In the genomic region with DNA sequence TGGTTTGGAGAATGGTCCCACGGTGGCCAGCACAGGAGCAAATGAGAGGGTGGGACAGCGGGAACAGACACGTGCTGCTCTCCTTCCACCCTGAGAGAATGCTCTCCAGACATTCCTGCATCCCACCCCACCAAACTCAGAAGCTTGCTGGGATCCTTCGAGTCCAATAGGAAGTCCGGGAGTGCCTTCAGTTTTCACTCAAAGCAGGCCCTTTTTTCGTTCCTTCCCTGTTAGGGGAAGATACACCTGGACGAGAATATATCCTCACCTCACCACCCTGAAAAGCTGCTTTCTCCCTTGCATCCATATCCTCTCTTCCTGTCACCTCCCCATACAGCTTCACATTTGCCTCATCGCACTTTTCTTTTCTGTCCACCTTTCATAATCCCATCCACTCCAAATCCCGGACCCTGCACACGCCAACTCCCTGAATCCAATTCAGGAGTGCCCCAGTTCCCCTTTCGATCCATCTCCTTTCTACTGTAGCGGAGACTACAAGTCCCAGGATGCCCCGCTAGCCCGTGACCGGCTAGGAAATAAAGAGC, we compare ENCODE assay signal across 8 cellular contexts. TPM values are rescaled to one million over a fixed set of nuclear protein-coding genes. Genes with fewer than 3 reads are reported as not detected.
DNase-seq lines count a peak whose midpoint lies in the region; ATAC-seq and TF ChIP-seq lines count a peak whose summit lies in the region.

No MANE protein-coding gene starts in this region.

- peak overlapping the region; percentile 99 for H3K27ac ChIP-seq in temporal lobe (ENCODE audit: low read depth, low read length)

- peak overlapping the region; percentile 95 for H3K4me3 ChIP-seq in iPS-15b (ENCODE audit: low read depth, low read length)

- no peaks in the 10 kb centered on the region for H3K9me3 Mint-ChIP-seq in activated CD4-positive, alpha-beta T cell treated with anti-CD3 and anti-CD28 coated beads, Interleukin-2, amount 10 ng/mL, durations not matched to agents 24 days and 14 days
- H3K9me3 Mint-ChIP-seq in WTC11, result no peaks in the 10 kb centered on the region

- no peak for ATAC-seq in WTC11
- ATAC-seq in GM19452 (IDR thresholded peaks at IDR 0.05; ENCODE audit: unreplicated experiment), result no peak
- no peak for ATAC-seq in HG02642 (IDR thresholded peaks at IDR 0.05; ENCODE audit: poor library complexity, unreplicated experiment)

- peak overlapping the region; percentile 94 for H3K27ac Mint-ChIP-seq in activated CD4-positive, alpha-beta T cell treated with anti-CD3 and anti-CD28 coated beads, Interleukin-2, amount 10 ng/mL, durations not matched to agents 24 days and 14 days
- peak overlapping the region; percentile 95 for H3K27ac Mint-ChIP-seq in WTC11

- intact Hi-C loops in activated CD4-positive, alpha-beta T cell treated with anti-CD3 and anti-CD28 coated beads, Interleukin-2, amount 10 ng/mL, durations not matched to agents 24 days and 14 days (cut with micrococcal nuclease), result loop anchor here (1.0 to 10.0 kb wide), 7 partner anchors 113 to 761 kb away; partner anchors contain the start of genes CHD8, HNRNPC, PARP2 and RNASE4

- CTCF ChIA-PET in WTC11 (lab: Charles Lee), result interaction anchor here (0.6 to 8.6 kb wide), 12 partner anchors 9 to 446 kb away, joined by 3 to 321 read pairs (median 7); partner anchors contain the start of gene ARHGEF40

- H3K4me1 ChIP-seq in iPS-15b (ENCODE audit: control insufficient read depth, insufficient read depth, low read length), result peaks cover 31% of the 10 kb centered on the region

- peak overlapping the region; percentile 99 for H3K9ac ChIP-seq in iPS-15b (ENCODE audit: low read depth, low read length)

- H3K4me3 Mint-ChIP-seq in activated CD4-positive, alpha-beta T cell treated with anti-CD3 and anti-CD28 coated beads, Interleukin-2, amount 10 ng/mL, durations not matched to agents 24 days and 14 days, result peak overlapping the region; percentile 93
- peak overlapping the region; percentile 93 for H3K4me3 Mint-ChIP-seq in WTC11

- H3K36me3 ChIP-seq in iPS-15b (ENCODE audit: control insufficient read depth, insufficient read depth, low read length), result no peaks in the 10 kb centered on the region

- H3K36me3 Mint-ChIP-seq in activated CD4-positive, alpha-beta T cell treated with anti-CD3 and anti-CD28 coated beads, Interleukin-2, amount 10 ng/mL, durations not matched to agents 24 days and 14 days (ENCODE audit: low read depth), result no peaks in the 10 kb centered on the region
- H3K36me3 Mint-ChIP-seq in WTC11, result no peaks in the 10 kb centered on the region

- no peaks in the 10 kb centered on the region for H3K27me3 ChIP-seq in iPS-15b (ENCODE audit: control insufficient read depth, insufficient read depth, low read length)

- POLR2A ChIA-PET in WTC11 (lab: Charles Lee), result interaction anchor here (0.5 to 3.9 kb wide), 8 partner anchors 9 to 64 kb away, joined by 3 to 40 read pairs (median 4); partner anchors contain the start of gene ARHGEF40

- TF ChIP-seq CTCF in WTC11 (IDR thresholded peaks at IDR 0.05), result no peak

- peaks cover 36% of the 10 kb centered on the region for H3K4me1 Mint-ChIP-seq in activated CD4-positive, alpha-beta T cell treated with anti-CD3 and anti-CD28 coated beads, Interleukin-2, amount 10 ng/mL, durations not matched to agents 24 days and 14 days
- H3K4me1 Mint-ChIP-seq in WTC11, result peaks cover 70% of the 10 kb centered on the region

- no peaks in the 10 kb centered on the region for H3K9me3 ChIP-seq in iPS-15b (ENCODE audit: control insufficient read depth, insufficient read depth, low read length)

- no peak for DNase-seq in activated CD4-positive, alpha-beta T cell treated with anti-CD3 and anti-CD28 coated beads, Interleukin-2, amount 10 ng/mL, durations not matched to agents 24 days and 14 days
- DNase-seq in activated CD4-positive, alpha-beta T cell treated with anti-CD3 and anti-CD28 coated beads, Interleukin-2, amount 50 U/mL, for 4 hours, result no peak
- no peak for DNase-seq in WTC11 (ENCODE audit: low spot score)
- DNase-seq in cerebellar cortex (ENCODE audit: low spot score), result no peak

- H3K27me3 Mint-ChIP-seq in activated CD4-positive, alpha-beta T cell treated with anti-CD3 and anti-CD28 coated beads, Interleukin-2, amount 10 ng/mL, durations not matched to agents 24 days and 14 days, result peaks cover 11% of the 10 kb centered on the region
- no peaks in the 10 kb centered on the region for H3K27me3 Mint-ChIP-seq in WTC11 (ENCODE audit: low read depth)

TF ChIP-seq in WTC11, 78 proteins besides CTCF, POLR2A, EP300 and RAD21 (continues in another document):
- TF ChIP-seq NFE2L1 (CRISPR knock-in tag; IDR thresholded peaks at IDR 0.05), result no peak
- TF ChIP-seq ATF6 (CRISPR knock-in tag; IDR thresholded peaks at IDR 0.05), result no peak
- TF ChIP-seq, protein P1, sequence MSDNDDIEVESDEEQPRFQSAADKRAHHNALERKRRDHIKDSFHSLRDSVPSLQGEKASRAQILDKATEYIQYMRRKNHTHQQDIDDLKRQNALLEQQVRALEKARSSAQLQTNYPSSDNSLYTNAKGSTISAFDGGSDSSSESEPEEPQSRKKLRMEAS (CRISPR knock-in tag; IDR thresholded peaks at IDR 0.05), result no peak
- TF ChIP-seq ZMAT4 (CRISPR knock-in tag; IDR thresholded peaks at IDR 0.05), result no peak
- TF ChIP-seq IRF2 (CRISPR knock-in tag; IDR thresholded peaks at IDR 0.05; ENCODE audit: borderline replicate concordance, low read depth), result no peak
- TF ChIP-seq, protein P2, sequence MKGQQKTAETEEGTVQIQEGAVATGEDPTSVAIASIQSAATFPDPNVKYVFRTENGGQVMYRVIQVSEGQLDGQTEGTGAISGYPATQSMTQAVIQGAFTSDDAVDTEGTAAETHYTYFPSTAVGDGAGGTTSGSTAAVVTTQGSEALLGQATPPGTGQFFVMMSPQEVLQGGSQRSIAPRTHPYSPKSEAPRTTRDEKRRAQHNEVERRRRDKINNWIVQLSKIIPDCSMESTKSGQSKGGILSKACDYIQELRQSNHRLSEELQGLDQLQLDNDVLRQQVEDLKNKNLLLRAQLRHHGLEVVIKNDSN (CRISPR knock-in tag; IDR thresholded peaks at IDR 0.05), result peak; percentile 59; the same call in 1 of the 2 replicates
- TF ChIP-seq ZSCAN18 (CRISPR knock-in tag; IDR thresholded peaks at IDR 0.05), result no peak
- TF ChIP-seq FOXP1 (CRISPR knock-in tag; IDR thresholded peaks at IDR 0.05; ENCODE audit: borderline replicate concordance), result no peak

RNA-seq across cellular contexts. Expression of gene TMEM253, which starts 2.4 kb away (rescaled TPM):
- total RNA-seq in activated CD4-positive, alpha-beta T cell treated with anti-CD3 and anti-CD28 coated beads, Interleukin-2, amount 10 ng/mL, durations not matched to agents 24 days and 14 days, result not detected in 2 replicates
- total RNA-seq in WTC11 (2021), result 1.7 to 2.2 TPM (median 1.9 TPM) in 3 replicates
- not detected for total RNA-seq in temporal lobe

RNA-seq across cellular contexts. Expression of gene ZNF219, which starts 4.8 kb away (rescaled TPM):
- 6.5 and 8.3 TPM in 2 replicates for total RNA-seq in activated CD4-positive, alpha-beta T cell treated with anti-CD3 and anti-CD28 coated beads, Interleukin-2, amount 10 ng/mL, durations not matched to agents 24 days and 14 days
- 149 to 154 TPM (median 149 TPM) in 3 replicates for total RNA-seq in WTC11 (2021)
- 5.7 TPM for total RNA-seq in temporal lobe

RNA-seq across cellular contexts. Expression of gene ARHGEF40, which starts 33.1 kb away (rescaled TPM):
- total RNA-seq in activated CD4-positive, alpha-beta T cell treated with anti-CD3 and anti-CD28 coated beads, Interleukin-2, amount 10 ng/mL, durations not matched to agents 24 days and 14 days, result not detected in 2 replicates
- total RNA-seq in WTC11 (2021), result 58.6 to 74.2 TPM (median 58.8 TPM) in 3 replicates
- 15.0 TPM for total RNA-seq in temporal lobe

RNA-seq across cellular contexts. Expression of gene RNASE8, which starts 45.6 kb away (rescaled TPM):
- not detected in 2 replicates for total RNA-seq in activated CD4-positive, alpha-beta T cell treated with anti-CD3 and anti-CD28 coated beads, Interleukin-2, amount 10 ng/mL, durations not matched to agents 24 days and 14 days
- total RNA-seq in WTC11 (2021) (not detected in 3 replicates), temporal lobe (not detected)

RNA-seq across cellular contexts. Expression of gene OR5AU1, which starts 52.6 kb away (rescaled TPM):
- total RNA-seq in activated CD4-positive, alpha-beta T cell treated with anti-CD3 and anti-CD28 coated beads, Interleukin-2, amount 10 ng/mL, durations not matched to agents 24 days and 14 days, result not detected in 2 replicates
- not detected in 3 replicates for total RNA-seq in WTC11 (2021)
- total RNA-seq in temporal lobe, result not detected

Comparison
In these comparisons a context has a peak if more than half of its experiments do, and no peak if none do; other contexts are left out.
1. RNA of gene ZNF219, which starts 4.8 kb away (total RNA-seq): 149 to 154 TPM in WTC11; 6.5 to 8.3 TPM in activated CD4-positive, alpha-beta T cell treated with anti-CD3 and anti-CD28 coated beads, Interleukin-2, amount 10 ng/mL, durations not matched to agents 24 days and 14 days and 5.7 TPM in temporal lobe (single experiment); every median in the first group is over 10 times any median in the second.
2. RNA of gene ARHGEF40, which starts 33.1 kb away (total RNA-seq): 58.6 to 74.2 TPM in WTC11 and 15.0 TPM in temporal lobe (single experiment); not detected in activated CD4-positive, alpha-beta T cell treated with anti-CD3 and anti-CD28 coated beads, Interleukin-2, amount 10 ng/mL, durations not matched to agents 24 days and 14 days; every median in the first group is over 10 times any median in the second.